Comparison of ENCODE assay signal across 10 cellular contexts in genomic region chr20:3082955-3083952, GRCh38. TPM values are rescaled to one million over a fixed set of nuclear protein-coding genes. Genes with fewer than 3 reads are reported as not detected.
DNase-seq lines count a peak whose midpoint lies in the region; ATAC-seq and TF ChIP-seq lines count a peak whose summit lies in the region.
"Had no signal": no experiment of that assay in that cellular context is flagged by ENCODE, and none has a peak within 500 bp of the region (broad histone marks: within the 10 kb centered on the region; RNA-seq: fewer than 3 reads in every experiment).

No MANE protein-coding gene starts in this region.

- in situ Hi-C loops in GM13976 (cut with MboI; ENCODE audit: low sequenced_read_pairs, unreplicated experiment): no loop called here

- H2AFZ ChIP-seq in smooth muscle cell (ENCODE audit: low read depth): no peak overlapping the region

- peaks cover 17% of the 10 kb centered on the region for H3K4me1 Mint-ChIP-seq in activated B cell treated with CpG ODN at 0.5 μM for 24 hours

- no peaks in the 10 kb centered on the region for H3K36me3 Mint-ChIP-seq in activated B cell treated with CpG ODN at 0.5 μM for 24 hours (ENCODE audit: low read depth)

- no peaks in the 10 kb centered on the region for H3K36me3 ChIP-seq in smooth muscle cell (ENCODE audit: low read depth)

- no peaks in the 10 kb centered on the region for H4K20me1 ChIP-seq in smooth muscle cell (ENCODE audit: low read depth)

- peak overlapping the region; percentile 82 for H3K4me2 ChIP-seq in smooth muscle cell

- H3K9me3 Mint-ChIP-seq in activated B cell treated with CpG ODN at 0.5 μM for 24 hours: no peaks in the 10 kb centered on the region

- DNase-seq in NCI-H748 (lab: John Stamatoyannopoulos, UW; ENCODE audit: unreplicated experiment) (peak; percentile 52), NCI-H748 treated with DMSO at 0.1 percent for 48 hours (lab: John Stamatoyannopoulos, UW) (no peak), activated B cell treated with CpG ODN at 0.5 μM for 24 hours (no peak), smooth muscle cell (lab: John Stamatoyannopoulos, UW; ENCODE audit: unreplicated experiment) (no peak), NCI-H1105 treated with DMSO at 0.1 percent for 48 hours (lab: John Stamatoyannopoulos, UW) (no peak), GM13976 (ENCODE audit: low spot score) (no peak)
- DNase-seq in stimulated activated CD4-positive, alpha-beta T cell treated with anti-CD3 and anti-CD28 coated beads, Interleukin-2, amount 100 ng/mL, for 48 hours: no peak
- DNase-seq: NCI-H1436 treated with DMSO at 0.1 percent for 48 hours, SIG-M5 had no signal

- H3K9ac ChIP-seq in smooth muscle cell (ENCODE audit: low read depth): no peak overlapping the region

- 34% methylated on average over 35 of the region's 76 CpGs for WGBS in smooth muscle cell (ENCODE audit: low lambda C conversion rate)

- CTCF ChIA-PET in activated B cell treated with CpG ODN at 0.5 μM for 24 hours (lab: Charles Lee): no interaction called here

- no peaks in the 10 kb centered on the region for H3K9me3 ChIP-seq in iPS-18c (ENCODE audit: control insufficient read depth, insufficient read depth, low read length)
- H3K9me3 ChIP-seq in smooth muscle cell (replicated peaks; ENCODE audit: low read depth): no peaks in the 10 kb centered on the region

- H3F3A ChIP-seq in smooth muscle cell (ENCODE audit: low read depth): no peaks in the 10 kb centered on the region

- intact Hi-C loops in activated B cell treated with CpG ODN at 0.5 μM for 24 hours (cut with micrococcal nuclease): no loop called here

- peaks cover 50% of the 10 kb centered on the region for H3K27me3 Mint-ChIP-seq in activated B cell treated with CpG ODN at 0.5 μM for 24 hours

- POLR2A ChIA-PET in activated B cell treated with CpG ODN at 0.5 μM for 24 hours (lab: Charles Lee): interaction anchor here (0.6 to 1.1 kb wide), 2 partner anchors 9 to 63 kb away, joined by 4 read pairs; no protein-coding TSS in a partner anchor

- TF ChIP-seq CTCF in activated B cell treated with CpG ODN at 0.5 μM for 24 hours (IDR thresholded peaks at IDR 0.05) (no peak), smooth muscle cell (IDR thresholded peaks at IDR 0.05; ENCODE audit: borderline replicate concordance, insufficient read depth, poor library complexity, severe bottlenecking) (no peak), GM13976 (IDR thresholded peaks at IDR 0.05; ENCODE audit: borderline replicate concordance, control extremely low read depth, extremely low read depth, insufficient read depth, missing control alignments) (no peak)

- H3K27me3 ChIP-seq in smooth muscle cell (ENCODE audit: low read depth): peaks cover 61% of the 10 kb centered on the region

- peak; percentile 10 for ATAC-seq in activated B cell treated with CpG ODN at 0.5 μM for 24 hours (ENCODE audit: low read depth)

- H3K4me3 Mint-ChIP-seq in activated B cell treated with CpG ODN at 0.5 μM for 24 hours: peak overlapping the region; percentile 63

- no peaks in the 10 kb centered on the region for H3K79me2 ChIP-seq in smooth muscle cell (ENCODE audit: low read depth)

- no peak overlapping the region for H3K27ac ChIP-seq in smooth muscle cell (ENCODE audit: low read depth)

- H3K4me1 ChIP-seq in smooth muscle cell (ENCODE audit: low read depth): peaks cover 6% of the 10 kb centered on the region

- H3K4me3 ChIP-seq in iPS-18c (ENCODE audit: insufficient read depth, low read depth, low read length) (peak overlapping the region; percentile 49), smooth muscle cell (peak overlapping the region; percentile 38)

- H3K27ac Mint-ChIP-seq in activated B cell treated with CpG ODN at 0.5 μM for 24 hours: no peak overlapping the region

RNA-seq across cellular contexts. Expression of gene AVP, which starts 1.3 kb away (rescaled TPM):
- total RNA-seq in activated B cell treated with CpG ODN at 0.5 μM for 24 hours (not detected in 2 replicates), smooth muscle cell (not detected in 2 replicates)
- polyA plus RNA-seq in smooth muscle cell: not detected in 2 replicates

RNA-seq across cellular contexts. Expression of gene OXT, which starts 11.8 kb away (rescaled TPM):
- total RNA-seq in activated B cell treated with CpG ODN at 0.5 μM for 24 hours (not detected in 2 replicates), smooth muscle cell (not detected in 2 replicates)
- 2.8 and 3.5 TPM in 2 replicates for polyA plus RNA-seq in smooth muscle cell

RNA-seq across cellular contexts. Expression of gene MRPS26, which starts 37.4 kb away (rescaled TPM):
- total RNA-seq in activated B cell treated with CpG ODN at 0.5 μM for 24 hours (30.6 and 34.7 TPM in 2 replicates), smooth muscle cell (18.3 and 24.4 TPM in 2 replicates)
- 62.9 and 79.6 TPM in 2 replicates for polyA plus RNA-seq in smooth muscle cell

RNA-seq across cellular contexts. Expression of gene GNRH2, which starts 39.8 kb away (rescaled TPM):
- total RNA-seq in activated B cell treated with CpG ODN at 0.5 μM for 24 hours (0.75 TPM in 1 of 2 replicates, not detected in the other), smooth muscle cell (not detected in 2 replicates)
- polyA plus RNA-seq in smooth muscle cell: not detected in 2 replicates
